19 cellular contexts compared by ENCODE assay signal in genomic region chr1:220684890-220685289, GRCh38.
DNase-seq lines count a peak whose midpoint lies in the region; ATAC-seq and TF ChIP-seq lines count a peak whose summit lies in the region.
"Had no signal": no experiment of that assay in that cellular context is flagged by ENCODE, and none has a peak within 500 bp of the region (broad histone marks: within the 10 kb centered on the region; RNA-seq: fewer than 3 reads in every experiment).

No MANE protein-coding gene starts in this region.

- DNase-seq in NOMO-1 treated with DMSO at 0.1 percent for 48 hours (lab: John Stamatoyannopoulos, UW; ENCODE audit: unreplicated experiment) (peak; percentile 8), NOMO-1 treated with dmso at 0.1 percent for 144 hours (lab: John Stamatoyannopoulos, UW; ENCODE audit: unreplicated experiment) (no peak), NCI-H1694 (lab: John Stamatoyannopoulos, UW) (peak; percentile 41), SKM-1 (lab: John Stamatoyannopoulos, UW; ENCODE audit: unreplicated experiment) (peak; percentile 32), retina (peak; percentile 17), brain microvascular endothelial cell (no peak)
- DNase-seq: 8988T, C1 segment of cervical spinal cord, GF-D8, GM23248, NCI-H1048, NCI-H1436 treated with DMSO at 0.1 percent for 48 hours, NCI-H2107, Right ventricle myocardium superior, T-helper 17 cell had no signal

- no peaks in the 10 kb centered on the region for H3K36me3 ChIP-seq in brain microvascular endothelial cell (replicated peaks)

- no peak overlapping the region for H3K4me3 ChIP-seq in brain microvascular endothelial cell (ENCODE audit: low read depth, low read length)
- H3K4me3 ChIP-seq: GM23248 had no signal

- H3K27me3 ChIP-seq in brain microvascular endothelial cell (replicated peaks), result no peaks in the 10 kb centered on the region

- in situ Hi-C loops in brain microvascular endothelial cell (cut with HindIII; ENCODE audit: low pct_ligation_motif_present, low sequenced_read_pairs), result no loop called here

- ATAC-seq in GM18505 (IDR thresholded peaks at IDR 0.05; ENCODE audit: unreplicated experiment), result no peak
- ATAC-seq in HG02884 (IDR thresholded peaks at IDR 0.05; ENCODE audit: unreplicated experiment), result no peak
- ATAC-seq: HCT116, SK-N-SH treated with all-trans-retinoic acid at 6 μM for 48 hours, T-helper 17 cell had no signal

- TF ChIP-seq POLR2A in GM18505 (IDR thresholded peaks at IDR 0.05; ENCODE audit: borderline replicate concordance, extremely low read depth, insufficient read depth, insufficient read length), result no peak

- TF ChIP-seq CTCF in brain microvascular endothelial cell (IDR thresholded peaks at IDR 0.05; ENCODE audit: low read depth, low read length, missing control alignments), result no peak

- H3K27ac ChIP-seq in brain microvascular endothelial cell, result no peak overlapping the region
- H3K27ac ChIP-seq: GM23248 had no signal

Comparison
In these comparisons a context has a peak if more than half of its experiments do, and no peak if none do; other contexts are left out.
1. DNase-seq: peak in NOMO-1 treated with DMSO at 0.1 percent for 48 hours (single experiment), NCI-H1694 (single experiment), SKM-1 (single experiment) and retina (single experiment); none in NOMO-1 treated with dmso at 0.1 percent for 144 hours (single experiment) and brain microvascular endothelial cell (single experiment).